15 cellular contexts compared by ENCODE assay signal in genomic region chr2:190656301-190656700, GRCh38. TPM values are rescaled to one million over a fixed set of nuclear protein-coding genes. Genes with fewer than 3 reads are reported as not detected.
DNase-seq lines count a peak whose midpoint lies in the region; ATAC-seq lines count a peak whose summit lies in the region.
"Had no signal": no experiment of that assay in that cellular context is flagged by ENCODE, and none has a peak within 500 bp of the region (broad histone marks: within the 10 kb centered on the region; RNA-seq: fewer than 3 reads in every experiment).

No MANE protein-coding gene starts in this region.

- no peak for ATAC-seq in GM21576 (IDR thresholded peaks at IDR 0.05; ENCODE audit: unreplicated experiment)

- H3K27me3 ChIP-seq in SJCRH30 (no peaks in the 10 kb centered on the region), subcutaneous abdominal adipose tissue (ENCODE audit: control insufficient read depth in 5 of 5, insufficient read depth in 4 of 5, low read length in 5 of 5) (no peaks in the 10 kb centered on the region)
- H3K27me3 ChIP-seq: BE2C had no signal

- 0 out of 2 replicates have a peak, but pooled peaks cover 3% of the 10 kb centered on the region for H3K9me3 ChIP-seq in SJCRH30 (replicated peaks)
- no peaks in the 10 kb centered on the region for H3K9me3 ChIP-seq in subcutaneous abdominal adipose tissue (ENCODE audit: control insufficient read depth in 5 of 5, low read length in 5 of 5)
- H3K9me3 ChIP-seq: BE2C had no signal

- peak overlapping the region in 1 of 5 donors; percentile 1 for H3K9ac ChIP-seq in subcutaneous abdominal adipose tissue (ENCODE audit: low read length in 5 of 5)

- peaks cover 4% of the 10 kb centered on the region for H3K36me3 Mint-ChIP-seq in activated naive CD8-positive, alpha-beta T cell
- H3K36me3 Mint-ChIP-seq in activated naive CD8-positive, alpha-beta T cell treated with anti-CD3 and anti-CD28 coated beads for 36 hours = peaks cover 35% of the 10 kb centered on the region

- no peak for DNase-seq in activated naive CD8-positive, alpha-beta T cell treated with anti-CD3 and anti-CD28 coated beads for 36 hours
- DNase-seq in SJCRH30 (peak; percentile 43 to 77), fibroblast of peridontal ligament (ENCODE audit: extremely low read depth) (peak; percentile 40)
- DNase-seq in activated T-cell treated with anti-CD3 and anti-CD28 coated beads, Interleukin-2, amount 50 U/mL, for 1 hour = no peak
- DNase-seq: BE2C; CD4-positive, alpha-beta memory T cell; HCEC 1CT; IMR-90; Kasumi-1; NCI-H1417; NCI-H1930; NCI-H510A had no signal

- no peak overlapping the region for H3K4me3 ChIP-seq in SJCRH30
- no peak overlapping the region for H3K4me3 ChIP-seq in subcutaneous abdominal adipose tissue (ENCODE audit: low read depth in 1 of 5, low read length in 5 of 5)

- peak overlapping the region; percentile 30 for H3K27ac Mint-ChIP-seq in activated naive CD8-positive, alpha-beta T cell
- no peak overlapping the region for H3K27ac Mint-ChIP-seq in activated naive CD8-positive, alpha-beta T cell treated with anti-CD3 and anti-CD28 coated beads for 36 hours

- H3K36me3 ChIP-seq in SJCRH30 (peaks cover 28% of the 10 kb centered on the region), subcutaneous abdominal adipose tissue (ENCODE audit: control insufficient read depth in 5 of 5, insufficient read depth in 5 of 5, low read length in 5 of 5) (peaks cover 0 to 10% (median 7%) of the 10 kb centered on the region in 5 donors)
- H3K36me3 ChIP-seq: BE2C had no signal

- peaks cover 27% of the 10 kb centered on the region for H3K4me1 ChIP-seq in SJCRH30
- peaks cover 5 to 59% (median 48%) of the 10 kb centered on the region in 5 donors for H3K4me1 ChIP-seq in subcutaneous abdominal adipose tissue (ENCODE audit: control insufficient read depth in 5 of 5, insufficient read depth in 5 of 5, low read length in 5 of 5)

- peaks cover 62% of the 10 kb centered on the region for H3K4me1 Mint-ChIP-seq in activated naive CD8-positive, alpha-beta T cell (ENCODE audit: low read depth)
- peaks cover 54% of the 10 kb centered on the region for H3K4me1 Mint-ChIP-seq in activated naive CD8-positive, alpha-beta T cell treated with anti-CD3 and anti-CD28 coated beads for 36 hours

- peak overlapping the region; percentile 7 for H3K4me3 Mint-ChIP-seq in activated naive CD8-positive, alpha-beta T cell
- no peak overlapping the region for H3K4me3 Mint-ChIP-seq in activated naive CD8-positive, alpha-beta T cell treated with anti-CD3 and anti-CD28 coated beads for 36 hours

- H3K9me3 Mint-ChIP-seq in activated naive CD8-positive, alpha-beta T cell (ENCODE audit: low read depth) = no peaks in the 10 kb centered on the region
- H3K9me3 Mint-ChIP-seq in activated naive CD8-positive, alpha-beta T cell treated with anti-CD3 and anti-CD28 coated beads for 36 hours = no peaks in the 10 kb centered on the region
- H3K9me3 Mint-ChIP-seq: CD4-positive, alpha-beta memory T cell had no signal

- H3K27me3 Mint-ChIP-seq in activated naive CD8-positive, alpha-beta T cell = no peaks in the 10 kb centered on the region
- H3K27me3 Mint-ChIP-seq in activated naive CD8-positive, alpha-beta T cell treated with anti-CD3 and anti-CD28 coated beads for 36 hours = no peaks in the 10 kb centered on the region
- H3K27me3 Mint-ChIP-seq: CD4-positive, alpha-beta memory T cell had no signal

- H3K27ac ChIP-seq in SJCRH30 (no peak overlapping the region), subcutaneous abdominal adipose tissue (ENCODE audit: low read depth, low read length) (peak overlapping the region; percentile 12)

RNA-seq across cellular contexts. Expression of gene NAB1, which starts 7.4 kb away (rescaled TPM):
- 10 to 100 TPM; 24.9 to 33.3 TPM for total RNA-seq in activated naive CD8-positive, alpha-beta T cell treated with anti-CD3 and anti-CD28 coated beads for 36 hours
- total RNA-seq in SJCRH30 (2014; rRNA removed; shearing (Covaris generic)) = 130 and 137 TPM in 2 replicates

Comparison
In these comparisons a context has a peak if more than half of its experiments do, and no peak if none do; other contexts are left out.
1. DNase-seq: peak in SJCRH30 (2 of 2) and fibroblast of peridontal ligament (single experiment); none in activated naive CD8-positive, alpha-beta T cell treated with anti-CD3 and anti-CD28 coated beads for 36 hours (single experiment) and activated T-cell treated with anti-CD3 and anti-CD28 coated beads, Interleukin-2, amount 50 U/mL, for 1 hour (single experiment).